Comparison of ENCODE assay signal across 24 cellular contexts in genomic region chr12:72289633-72290032, GRCh38. TPM values are rescaled to one million over a fixed set of nuclear protein-coding genes. Genes with fewer than 3 reads are reported as not detected.
"Had no signal": no experiment of that assay in that cellular context is flagged by ENCODE, and none has a peak within 500 bp of the region (broad histone marks: within the 10 kb centered on the region; RNA-seq: fewer than 3 reads in every experiment).

No MANE protein-coding gene starts in this region.

- H3K4me3 ChIP-seq: hepatocyte, right lobe of liver, smooth muscle cell, stomach, suprapubic skin, uterus had no signal

- DNase-seq: activated CD4-positive, alpha-beta T cell treated with anti-CD3 and anti-CD28 coated beads, Interleukin-2, amount 50 U/mL, for 1 hour; activated CD4-positive, CD25-positive, alpha-beta regulatory T cell treated with anti-CD3 and anti-CD28 coated beads, Interleukin-2, amount 50 U/mL, for 72 hours; activated CD8-positive, alpha-beta T cell treated with anti-CD3 and anti-CD28 coated beads, Interleukin-2, amount 10 ng/mL, durations not matched to agents 7 days and 5 days; activated gamma-delta T cell; activated naive CD4-positive, alpha-beta T cell treated with anti-CD3 and anti-CD28 coated beads, Interleukin-2, amount 50 U/mL, for 16 hours; activated naive CD8-positive, alpha-beta T cell treated with anti-CD3 and anti-CD28 coated beads, Interleukin-2, amount 50 U/mL, for 24 hours; effector CD4-positive, alpha-beta T cell; foreskin melanocyte; left cardiac atrium; right lobe of liver; stimulated activated CD4-positive, alpha-beta T cell treated with anti-CD3 and anti-CD28 coated beads, Interleukin-15, amount 100 ng/mL, for 24 hours; stomach; trophoblast cell; uterus; WERI-Rb-1 had no signal

- H3K79me2 ChIP-seq: hepatocyte, parathyroid adenoma had no signal

- ATAC-seq: activated CD8-positive, alpha-beta T cell treated with anti-CD3 and anti-CD28 coated beads, Interleukin-2, amount 10 ng/mL, durations not matched to agents 7 days and 5 days; activated naive CD8-positive, alpha-beta T cell treated with anti-CD3 and anti-CD28 coated beads, Interleukin-2, amount 50 U/mL, for 24 hours; left cardiac atrium; natural killer cell treated with Interleukin-12 subunit alpha and Interleukin-12 subunit beta and Interleukin-15 and Interleukin-18, amount 100 ng/mL, for 72 hours; right lobe of liver; stimulated activated memory B cell treated with anti-CD40 and anti-IgM and Interleukin-4, amounts not matched to agents 10 μg/mL and 1 μg/mL and 100 μg/mL, for 72 hours had no signal

- H3K27ac ChIP-seq: hepatocyte, parathyroid adenoma, right lobe of liver, stomach, suprapubic skin, uterus, WERI-Rb-1 had no signal

- H2AFZ ChIP-seq: hepatocyte, parathyroid adenoma had no signal

- H3K9ac ChIP-seq: parathyroid adenoma had no signal

- H3K36me3 ChIP-seq: right lobe of liver, stomach, suprapubic skin, uterus, WERI-Rb-1 had no signal

- H3K4me2 ChIP-seq: hepatocyte, smooth muscle cell had no signal

- H3K4me1 ChIP-seq: parathyroid adenoma, right lobe of liver, stomach, suprapubic skin, uterus had no signal

- H3K9me3 ChIP-seq: right lobe of liver, stomach, suprapubic skin, uterus had no signal

- H3K27me3 ChIP-seq: hepatocyte, right lobe of liver, suprapubic skin, uterus had no signal

RNA-seq across cellular contexts. Expression of gene TRHDE, which starts 17.5 kb away (rescaled TPM):
- total RNA-seq: activated CD8-positive, alpha-beta T cell treated with anti-CD3 and anti-CD28 coated beads, Interleukin-2, amount 10 ng/mL, durations not matched to agents 7 days and 5 days; activated T-helper 1 cell treated with anti-CD3 and anti-CD28 coated beads, Interleukin-12 subunit alpha, Interleukin-12 subunit beta, Interleukin-2, Interleukin-4 antibody, amounts not matched to agents 30 ng/mL and 10 ng/mL and 1 ng/mL, durations not matched to agents 14 hours and 24 hours and 36 hours; pulmonary artery endothelial cell; T-helper 2 cell treated with Interferon-gamma antibody and Interleukin-4, amounts not matched to agents 100 ng/mL and 5 ng/mL, for 36 hours had no signal
